ENCODE assay signal across 8 cellular contexts in genomic region chr5:171647043-171647899, GRCh38.
DNase-seq lines count a peak whose midpoint lies in the region; TF ChIP-seq lines count a peak whose summit lies in the region.

No MANE protein-coding gene starts in this region.

- H3K4me1 ChIP-seq in PC-9 (replicated peaks; ENCODE audit: insufficient read depth), result peaks cover 14% of the 10 kb centered on the region
- no peaks in the 10 kb centered on the region for H3K4me1 ChIP-seq in MM.1S (ENCODE audit: low read length)

- no peak; the same call in 1 of the 2 replicates for TF ChIP-seq CTCF in PC-9 (conservative IDR thresholded peaks at IDR 0.05)
- no peak for TF ChIP-seq CTCF in epithelial cell of esophagus (IDR thresholded peaks at IDR 0.05; ENCODE audit: insufficient read depth, low read depth, low read length, missing control alignments)
- no peak for TF ChIP-seq CTCF in progenitor cell of endocrine pancreas (IDR thresholded peaks at IDR 0.05; ENCODE audit: unreplicated experiment)
- TF ChIP-seq CTCF in MM.1S (IDR thresholded peaks at IDR 0.05; ENCODE audit: low read length), result no peak

- no peak overlapping the region for H3K9ac ChIP-seq in MM.1S (ENCODE audit: low read length)

- H3K79me2 ChIP-seq in PC-9 (ENCODE audit: low read depth) (no peaks in the 10 kb centered on the region), MM.1S (ENCODE audit: low read length) (no peaks in the 10 kb centered on the region)

- POLR2A ChIA-PET in PC-9 (lab: Charles Lee; ENCODE audit: unreplicated experiment), result interaction anchor here (0.6 kb wide), 1 partner anchor 126 kb away, joined by 4 read pairs; no protein-coding TSS in a partner anchor

- H3K36me3 Mint-ChIP-seq in progenitor cell of endocrine pancreas (ENCODE audit: insufficient read depth), result no peaks in the 10 kb centered on the region

- H3K27ac ChIP-seq in PC-9, result no peak overlapping the region
- H3K27ac ChIP-seq in MM.1S (ENCODE audit: low read length), result no peak overlapping the region

- intact Hi-C loops in PC-9 (cut with micrococcal nuclease; ENCODE audit: unreplicated experiment), result no loop called here

- no peaks in the 10 kb centered on the region for H3F3A ChIP-seq in PC-9 (ENCODE audit: insufficient read depth, low read depth)
- H3F3A ChIP-seq in MM.1S (ENCODE audit: insufficient read depth, low read length), result no peaks in the 10 kb centered on the region

- H3K4me2 ChIP-seq in PC-9, result peak overlapping the region; percentile 71
- no peak overlapping the region for H3K4me2 ChIP-seq in MM.1S (ENCODE audit: low read depth, low read length)

- peaks cover 35% of the 10 kb centered on the region for H3K27me3 Mint-ChIP-seq in progenitor cell of endocrine pancreas

- no peaks in the 10 kb centered on the region for H3K4me1 Mint-ChIP-seq in progenitor cell of endocrine pancreas (ENCODE audit: low read depth)

- H3K9me3 ChIP-seq in PC-9 (ENCODE audit: insufficient read depth, low read depth), result no peaks in the 10 kb centered on the region
- H3K9me3 ChIP-seq in MM.1S (replicated peaks; ENCODE audit: insufficient read depth, low read length), result no peaks in the 10 kb centered on the region

- H3K9me3 Mint-ChIP-seq in progenitor cell of endocrine pancreas (ENCODE audit: low read depth), result no peaks in the 10 kb centered on the region

- DNase-seq in H7 (peak; percentile 49), PC-9 (peak; percentile 64 to 74), epithelial cell of esophagus (ENCODE audit: low read depth) (peak; percentile 60), progenitor cell of endocrine pancreas (ENCODE audit: low spot score, unreplicated experiment) (no peak), MM.1S (no peak), NCI-H345 treated with DMSO at 0.1 percent for 48 hours (lab: John Stamatoyannopoulos, UW; ENCODE audit: unreplicated experiment) (no peak), cerebellum (ENCODE audit: low spot score) (no peak), NK-92 (lab: John Stamatoyannopoulos, UW; ENCODE audit: unreplicated experiment) (no peak)

- H2AFZ ChIP-seq in PC-9, result 0 out of 2 replicates have a peak overlapping the region, but pooled peaks have one; percentile 62
- no peak overlapping the region for H2AFZ ChIP-seq in MM.1S (ENCODE audit: low read length)

- no peaks in the 10 kb centered on the region for H3K9me2 ChIP-seq in PC-9 (ENCODE audit: insufficient read depth)
- H3K9me2 ChIP-seq in MM.1S (replicated peaks; ENCODE audit: insufficient read depth, low read length), result no peaks in the 10 kb centered on the region

- H3K27ac Mint-ChIP-seq in progenitor cell of endocrine pancreas, result peak overlapping the region; percentile 7

- BruUV-seq in PC-9 (replicated peaks; lab: Mats Ljungman, UMichigan), result no TSS peak

- CTCF ChIA-PET in PC-9 (lab: Charles Lee), result interaction anchor here (0.6 to 0.9 kb wide), 2 partner anchors 20 to 380 kb away, joined by 3 read pairs; no protein-coding TSS in a partner anchor

- H3K4me3 ChIP-seq in H7 (ENCODE audit: insufficient read depth, low read depth, low read length) (no peak overlapping the region), PC-9 (no peak overlapping the region), epithelial cell of esophagus (ENCODE audit: low read length) (no peak overlapping the region), MM.1S (ENCODE audit: low read length) (no peak overlapping the region)

- H4K20me1 ChIP-seq in PC-9 (ENCODE audit: insufficient read depth), result no peaks in the 10 kb centered on the region
- H4K20me1 ChIP-seq in MM.1S (ENCODE audit: insufficient read depth, low read length), result no peaks in the 10 kb centered on the region

- no peak overlapping the region for H3K4me3 Mint-ChIP-seq in progenitor cell of endocrine pancreas (ENCODE audit: low read depth)

- H3K36me3 ChIP-seq in H7 (replicated peaks; ENCODE audit: control insufficient read depth, insufficient read depth, low read length) (no peaks in the 10 kb centered on the region), PC-9 (ENCODE audit: low read depth) (no peaks in the 10 kb centered on the region), MM.1S (replicated peaks; ENCODE audit: insufficient read depth, low read length) (no peaks in the 10 kb centered on the region)

- no peaks in the 10 kb centered on the region for H3K27me3 ChIP-seq in H7 (ENCODE audit: control insufficient read depth, insufficient read depth, low read length)
- H3K27me3 ChIP-seq in PC-9 (ENCODE audit: insufficient read depth, low read depth), result no peaks in the 10 kb centered on the region
- H3K27me3 ChIP-seq in MM.1S (replicated peaks; ENCODE audit: insufficient read depth, low read length), result no peaks in the 10 kb centered on the region

Comparison
In these comparisons a context has a peak if more than half of its experiments do, and no peak if none do; other contexts are left out.
1. DNase-seq: peak in H7 (single experiment), PC-9 (2 of 2) and epithelial cell of esophagus (single experiment); none in progenitor cell of endocrine pancreas (single experiment), MM.1S (single experiment), NCI-H345 treated with DMSO at 0.1 percent for 48 hours (single experiment), cerebellum (single experiment) and NK-92 (single experiment).